ENCODE assay signal across 1 cellular context in the genomic region with DNA sequence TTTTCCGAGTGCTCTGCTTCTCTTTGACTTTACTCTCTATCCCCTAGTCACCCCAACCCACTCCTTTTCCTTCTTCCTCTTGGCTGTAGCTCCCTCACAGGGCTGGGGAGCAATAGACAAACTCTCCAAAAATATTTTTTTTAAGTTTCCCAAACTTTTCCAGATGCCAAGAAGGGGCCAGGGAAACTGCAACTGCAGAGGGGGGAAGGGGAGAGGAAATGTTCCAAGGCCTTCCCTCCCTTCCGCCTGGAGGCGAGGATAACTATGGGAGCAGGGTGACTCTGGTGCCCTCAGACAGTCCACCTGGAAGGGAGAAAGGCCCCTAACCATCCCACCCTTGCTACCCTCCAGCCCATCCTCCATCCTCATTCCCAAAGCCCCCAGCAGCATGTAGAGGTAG.
TF ChIP-seq lines count a peak whose summit lies in the region.

No MANE protein-coding gene starts in this region.

TF ChIP-seq in HEK293, 187 proteins besides CTCF, POLR2A, EP300 and RAD21 (continued from another document):
- TF ChIP-seq, protein P1, sequence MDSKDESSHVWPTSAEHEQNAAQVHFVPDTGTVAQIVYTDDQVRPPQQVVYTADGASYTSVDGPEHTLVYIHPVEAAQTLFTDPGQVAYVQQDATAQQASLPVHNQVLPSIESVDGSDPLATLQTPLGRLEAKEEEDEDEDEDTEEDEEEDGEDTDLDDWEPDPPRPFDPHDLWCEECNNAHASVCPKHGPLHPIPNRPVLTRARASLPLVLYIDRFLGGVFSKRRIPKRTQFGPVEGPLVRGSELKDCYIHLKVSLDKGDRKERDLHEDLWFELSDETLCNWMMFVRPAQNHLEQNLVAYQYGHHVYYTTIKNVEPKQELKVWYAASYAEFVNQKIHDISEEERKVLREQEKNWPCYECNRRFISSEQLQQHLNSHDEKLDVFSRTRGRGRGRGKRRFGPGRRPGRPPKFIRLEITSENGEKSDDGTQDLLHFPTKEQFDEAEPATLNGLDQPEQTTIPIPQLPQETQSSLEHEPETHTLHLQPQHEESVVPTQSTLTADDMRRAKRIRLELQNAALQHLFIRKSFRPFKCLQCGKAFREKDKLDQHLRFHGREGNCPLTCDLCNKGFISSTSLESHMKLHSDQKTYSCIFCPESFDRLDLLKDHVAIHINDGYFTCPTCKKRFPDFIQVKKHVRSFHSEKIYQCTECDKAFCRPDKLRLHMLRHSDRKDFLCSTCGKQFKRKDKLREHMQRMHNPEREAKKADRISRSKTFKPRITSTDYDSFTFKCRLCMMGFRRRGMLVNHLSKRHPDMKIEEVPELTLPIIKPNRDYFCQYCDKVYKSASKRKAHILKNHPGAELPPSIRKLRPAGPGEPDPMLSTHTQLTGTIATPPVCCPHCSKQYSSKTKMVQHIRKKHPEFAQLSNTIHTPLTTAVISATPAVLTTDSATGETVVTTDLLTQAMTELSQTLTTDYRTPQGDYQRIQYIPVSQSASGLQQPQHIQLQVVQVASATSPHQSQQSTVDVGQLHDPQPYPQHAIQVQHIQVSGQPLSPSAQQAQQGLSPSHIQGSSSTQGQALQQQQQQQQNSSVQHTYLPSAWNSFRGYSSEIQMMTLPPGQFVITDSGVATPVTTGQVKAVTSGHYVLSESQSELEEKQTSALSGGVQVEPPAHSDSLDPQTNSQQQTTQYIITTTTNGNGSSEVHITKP (tag by site-specific recombination; IDR thresholded peaks at IDR 0.05) = peak; percentile 50; the same call in 1 of the 2 replicates
- no peak for TF ChIP-seq KLF17 (tag by site-specific recombination; IDR thresholded peaks at IDR 0.05)
- no peak for TF ChIP-seq KLF8 (tag by site-specific recombination; IDR thresholded peaks at IDR 0.05)
- TF ChIP-seq ZNF544 (tag by site-specific recombination; IDR thresholded peaks at IDR 0.05) = no peak
- no peak for TF ChIP-seq FEZF1 (tag by site-specific recombination; IDR thresholded peaks at IDR 0.05)
- TF ChIP-seq ZNF610 (tag by site-specific recombination; IDR thresholded peaks at IDR 0.05; ENCODE audit: borderline replicate concordance) = no peak
TF ChIP-seq in HEK293: peak in this region for 2.
